In genomic region chr18:9135912-9136314, GRCh38 we compare ENCODE assay signal across 8 cellular contexts. TPM values are rescaled to one million over a fixed set of nuclear protein-coding genes. Genes with fewer than 3 reads are reported as not detected.
DNase-seq lines count a peak whose midpoint lies in the region; ATAC-seq and TF ChIP-seq lines count a peak whose summit lies in the region.

No MANE protein-coding gene starts in this region.

- H4K20me1 ChIP-seq in mammary epithelial cell (ENCODE audit: insufficient read depth, low read length): no peaks in the 10 kb centered on the region

- H3K9ac ChIP-seq in mammary epithelial cell (ENCODE audit: insufficient read depth, low read length): peak overlapping the region; percentile 72

- peak; percentile 26 for DNase-seq in DMS153 (lab: John Stamatoyannopoulos, UW)
- peak; percentile 76 for DNase-seq in NCI-H748 treated with DMSO at 0.1 percent for 48 hours (lab: John Stamatoyannopoulos, UW)
- DNase-seq in mammary epithelial cell: peak; percentile 56
- no peak for DNase-seq in suprapubic skin (ENCODE audit: low spot score in 2 of 2)
- DNase-seq in activated effector memory CD4-positive, alpha-beta T cell treated with anti-CD3 and anti-CD28 coated beads, Interleukin-2, amount 50 U/mL, for 16 hours: no peak

- intact Hi-C loops in mammary epithelial cell (cut with micrococcal nuclease): loop anchor here (1.0 to 5.0 kb wide), 4 partner anchors 19 to 429 kb away; partner anchors contain the start of genes MTCL1 and TWSG1

- CTCF ChIA-PET in mammary epithelial cell (lab: Charles Lee; ENCODE audit: low non-redundant PET): no interaction called here

- no peak for TF ChIP-seq POLR2A in suprapubic skin (IDR thresholded peaks at IDR 0.05)

- peaks cover 14% of the 10 kb centered on the region for H3K36me3 ChIP-seq in mammary epithelial cell (ENCODE audit: insufficient read depth, low read length)
- peaks cover 16% of the 10 kb centered on the region for H3K36me3 ChIP-seq in suprapubic skin

- H3K27ac ChIP-seq in mammary epithelial cell (ENCODE audit: insufficient read depth, low read depth, low read length) (peak overlapping the region; percentile 92), layer of hippocampus (ENCODE audit: low read depth, low read length) (peak overlapping the region; percentile 99), suprapubic skin (peak overlapping the region; percentile 98)

- in situ Hi-C loops in mammary epithelial cell (cut with MboI; ENCODE audit: low sequenced_read_pairs in 2 of 2): loop anchor here in 1 of 2 donors (10.0 kb wide), 1 partner anchor 61 kb away; no protein-coding TSS in a partner anchor

- ATAC-seq in GM19397 (IDR thresholded peaks at IDR 0.05; ENCODE audit: unreplicated experiment) (peak; percentile 14), HG03439 (IDR thresholded peaks at IDR 0.05; ENCODE audit: unreplicated experiment) (peak; percentile 27)

- TSS peak; percentile 29 for BruUV-seq in mammary epithelial cell (replicated peaks; lab: Mats Ljungman, UMichigan)

- peak in 1 of 2 donors; percentile 0 for TF ChIP-seq CTCF in mammary epithelial cell (conservative IDR thresholded peaks at IDR 0.05 in 1 of 2, IDR thresholded peaks at IDR 0.05 in 1 of 2; ENCODE audit: extremely low read depth in 1 of 2, insufficient read depth in 1 of 2, low read depth in 1 of 2, low read length in 2 of 2)
- no peak for TF ChIP-seq CTCF in suprapubic skin (IDR thresholded peaks at IDR 0.05)

- H3K27me3 ChIP-seq in mammary epithelial cell (ENCODE audit: insufficient read depth, low read length) (no peaks in the 10 kb centered on the region), layer of hippocampus (ENCODE audit: control insufficient read depth, insufficient read depth, low read length) (no peaks in the 10 kb centered on the region), suprapubic skin (no peaks in the 10 kb centered on the region)

- no peaks in the 10 kb centered on the region for H3K9me3 ChIP-seq in mammary epithelial cell (replicated peaks; ENCODE audit: insufficient read depth, low read length)
- no peaks in the 10 kb centered on the region for H3K9me3 ChIP-seq in suprapubic skin

- H3K4me3 ChIP-seq in mammary epithelial cell (replicated peaks in 1 of 3; ENCODE audit: insufficient read depth in 1 of 3, low read depth in 2 of 3, low read length in 3 of 3) (peak overlapping the region; percentile 62 to 92 (median 73)), suprapubic skin (peak overlapping the region; percentile 94)

- peak overlapping the region; percentile 97 for H3K4me2 ChIP-seq in mammary epithelial cell (ENCODE audit: insufficient read depth, low read depth, low read length)

- 5% methylated on average over 12 of the region's 33 CpGs for WGBS in mammary epithelial cell (ENCODE audit: low coverage, missing lambda C conversion rate)
- 2% methylated on average over 12 of the region's 33 CpGs for WGBS in suprapubic skin

- dilution Hi-C loops in mammary epithelial cell (cut with HindIII; ENCODE audit: low sequenced_read_pairs): no loop called here

- peak overlapping the region; percentile 91 for H2AFZ ChIP-seq in mammary epithelial cell (ENCODE audit: low read depth, low read length)

- H3K4me1 ChIP-seq in mammary epithelial cell (ENCODE audit: insufficient read depth, low read length): peaks cover 16% of the 10 kb centered on the region
- peaks cover 66% of the 10 kb centered on the region for H3K4me1 ChIP-seq in suprapubic skin

- H3K79me2 ChIP-seq in mammary epithelial cell (ENCODE audit: insufficient read depth, low read length): peaks cover 46% of the 10 kb centered on the region

- no peak for TF ChIP-seq EP300 in suprapubic skin (IDR thresholded peaks at IDR 0.05)

RNA-seq across cellular contexts. Expression of gene ANKRD12, which starts 0.7 kb away (rescaled TPM):
- 10 to 100 TPM; 19.8 to 26.0 TPM for total RNA-seq in mammary epithelial cell
- 2.6 TPM for polyA plus RNA-seq in mammary epithelial cell
- polyA minus RNA-seq in mammary epithelial cell: 14.3 TPM
- 100 to 1,000 TPM in 1 of 4 donors, 10 to 100 TPM in 3; 41.0 to 107 (median 60.8) TPM for total RNA-seq in suprapubic skin

RNA-seq across cellular contexts. Expression of gene NDUFV2, which starts 33.4 kb away (rescaled TPM):
- total RNA-seq in mammary epithelial cell: 100 to 1,000 TPM in 1 of 2 donors, 10 to 100 TPM in 1; 69.2 to 142 TPM
- polyA plus RNA-seq in mammary epithelial cell: 98.3 TPM
- polyA minus RNA-seq in mammary epithelial cell: 40.6 TPM
- 100 to 1,000 TPM; 107 to 137 (median 124) TPM for total RNA-seq in suprapubic skin

Comparison
In these comparisons a context has a peak if more than half of its experiments do, and no peak if none do; other contexts are left out.
1. DNase-seq: peak in DMS153 (single experiment), NCI-H748 treated with DMSO at 0.1 percent for 48 hours (single experiment) and mammary epithelial cell (single experiment); none in suprapubic skin (0 of 2) and activated effector memory CD4-positive, alpha-beta T cell treated with anti-CD3 and anti-CD28 coated beads, Interleukin-2, amount 50 U/mL, for 16 hours (single experiment).
2. Peak in every context shown above with its lines, with median percentiles within 50 percentile points of each other: H3K27ac ChIP-seq.